16 cellular contexts compared by ENCODE assay signal in genomic region chr1:179996099-179996498, GRCh38. TPM values are rescaled to one million over a fixed set of nuclear protein-coding genes. Genes with fewer than 3 reads are reported as not detected.
A peak's percentile ranks its signal among the peaks of the same experiment; 100 is the strongest.
DNase-seq lines count a peak whose midpoint lies in the region; ATAC-seq lines count a peak whose summit lies in the region.
"Had no signal": no experiment of that assay in that cellular context is flagged by ENCODE, and none has a peak within 500 bp of the region (broad histone marks: within the 10 kb centered on the region; RNA-seq: fewer than 3 reads in every experiment).

No MANE protein-coding gene starts in this region.

- DNase-seq in amniotic epithelial cell (ENCODE audit: low read depth) (peak; percentile 5), caudate nucleus (lab: John Stamatoyannopoulos, UW) (no peak), mucosa of gallbladder (ENCODE audit: low spot score) (no peak)
- DNase-seq: activated naive CD8-positive, alpha-beta T cell treated with anti-CD3 and anti-CD28 coated beads, Interleukin-2, amount 10 ng/mL, durations not matched to agents 7 days and 5 days; central memory CD4-positive, alpha-beta T cell; NCI-H226; sigmoid colon; stimulated activated naive CD8-positive, alpha-beta T cell treated with anti-CD3 and anti-CD28 coated beads, Interleukin-15, Interleukin-2, amounts not matched to agents 100 U/mL and 50 U/mL, for 24 hours; uterus had no signal

- peak; percentile 72 for ATAC-seq in GM18861 (IDR thresholded peaks at IDR 0.05; ENCODE audit: unreplicated experiment)
- peak; percentile 48 for ATAC-seq in GM21515 (IDR thresholded peaks at IDR 0.05; ENCODE audit: unreplicated experiment)
- peak; percentile 80 for ATAC-seq in HG03066 (IDR thresholded peaks at IDR 0.05; ENCODE audit: low read depth, unreplicated experiment)
- no peak for ATAC-seq in HG03342 (IDR thresholded peaks at IDR 0.05; ENCODE audit: unreplicated experiment)
- ATAC-seq: gastroesophageal sphincter; stimulated activated naive CD8-positive, alpha-beta T cell treated with anti-CD3 and anti-CD28 coated beads, Interleukin-15, Interleukin-2, amounts not matched to agents 100 U/mL and 50 U/mL, for 24 hours had no signal

- no peak overlapping the region for H3K27ac ChIP-seq in caudate nucleus (ENCODE audit: low read depth, low read length)
- H3K27ac ChIP-seq: BLaER1, gastroesophageal sphincter, neutrophil, sigmoid colon, uterus had no signal

RNA-seq across cellular contexts. Expression of gene CEP350, which starts 41.5 kb away (rescaled TPM):
- 48.4 TPM for total RNA-seq in mucosa of gallbladder
